In genomic region chr17:3594056-3594810, GRCh38 we compare ENCODE assay signal across 13 cellular contexts. TPM values are rescaled to one million over a fixed set of nuclear protein-coding genes. Genes with fewer than 3 reads are reported as not detected.
DNase-seq lines count a peak whose midpoint lies in the region; ATAC-seq and TF ChIP-seq lines count a peak whose summit lies in the region.
"Had no signal": no experiment of that assay in that cellular context is flagged by ENCODE, and none has a peak within 500 bp of the region (broad histone marks: within the 10 kb centered on the region; RNA-seq: fewer than 3 reads in every experiment).

No MANE protein-coding gene starts in this region.

- H3K4me1 Mint-ChIP-seq in effector memory CD8-positive, alpha-beta T cell (ENCODE audit: low read depth in 2 of 2) = peaks cover 0 to 2% of the 10 kb centered on the region in 2 donors
- no peaks in the 10 kb centered on the region for H3K4me1 Mint-ChIP-seq in activated naive CD8-positive, alpha-beta T cell treated with anti-CD3 and anti-CD28 coated beads for 36 hours

- no peaks in the 10 kb centered on the region for H3K9me3 Mint-ChIP-seq in effector memory CD8-positive, alpha-beta T cell
- no peaks in the 10 kb centered on the region for H3K9me3 Mint-ChIP-seq in activated naive CD8-positive, alpha-beta T cell treated with anti-CD3 and anti-CD28 coated beads for 36 hours

- H3K36me3 Mint-ChIP-seq in effector memory CD8-positive, alpha-beta T cell (ENCODE audit: insufficient read depth) = peaks cover 3% of the 10 kb centered on the region
- no peaks in the 10 kb centered on the region for H3K36me3 Mint-ChIP-seq in activated naive CD8-positive, alpha-beta T cell treated with anti-CD3 and anti-CD28 coated beads for 36 hours

- DNase-seq in AG10803 (ENCODE audit: low read depth) (peak; percentile 34), T1000 (lab: John Stamatoyannopoulos, UW) (peak; percentile 52), fibroblast of pulmonary artery (ENCODE audit: low read depth) (peak; percentile 62), middle frontal gyrus (ENCODE audit: extremely low spot score, low spot score) (peak; percentile 38), adrenal gland (no peak), left colon (no peak)
- no peak for DNase-seq in effector memory CD8-positive, alpha-beta T cell
- DNase-seq in activated naive CD8-positive, alpha-beta T cell treated with anti-CD3 and anti-CD28 coated beads for 36 hours = no peak
- DNase-seq: activated CD4-positive, alpha-beta T cell treated with anti-CD3 and anti-CD28 coated beads for 1 hour; activated naive CD4-positive, alpha-beta T cell; erythroblast; SHP77 treated with DMSO at 0.1 percent for 48 hours; sigmoid colon had no signal

- no peak overlapping the region for H3K27ac ChIP-seq in adrenal gland
- H3K27ac ChIP-seq: sigmoid colon had no signal

- peak overlapping the region in 1 of 2 donors; percentile 58 for H3K27ac Mint-ChIP-seq in effector memory CD8-positive, alpha-beta T cell
- no peak overlapping the region for H3K27ac Mint-ChIP-seq in activated naive CD8-positive, alpha-beta T cell treated with anti-CD3 and anti-CD28 coated beads for 36 hours

- H3K4me3 ChIP-seq in AG10803 (ENCODE audit: low read length) = no peak overlapping the region
- H3K4me3 ChIP-seq in fibroblast of pulmonary artery (replicated peaks; ENCODE audit: low read depth, low read length) = no peak overlapping the region
- no peak overlapping the region for H3K4me3 ChIP-seq in adrenal gland
- H3K4me3 ChIP-seq: sigmoid colon had no signal

- TF ChIP-seq CTCF in AG10803 (conservative IDR thresholded peaks at IDR 0.05; ENCODE audit: low read length) (no peak), fibroblast of pulmonary artery (IDR thresholded peaks at IDR 0.05; ENCODE audit: low read length, missing control alignments) (no peak), adrenal gland (IDR thresholded peaks at IDR 0.05) (no peak)

- no peak for ATAC-seq in left colon
- ATAC-seq in effector memory CD8-positive, alpha-beta T cell (replicated peaks) = no peak

- H3K9me3 ChIP-seq in adrenal gland (replicated peaks in 1 of 3) = no peaks in the 10 kb centered on the region
- H3K9me3 ChIP-seq: sigmoid colon had no signal

- WGBS in adrenal gland, 4 donors = 70 to 78% (median 75%) methylated on average over 11 of the region's 11 CpGs

- no peaks in the 10 kb centered on the region for H3K27me3 ChIP-seq in adrenal gland
- H3K27me3 ChIP-seq: sigmoid colon had no signal

- intact Hi-C loops in adrenal gland (cut with DNase I) (no loop called here), left colon (cut with DNase I, micrococcal nuclease) (no loop called here)

- H3K36me3 ChIP-seq in adrenal gland (replicated peaks in 1 of 2) = no peaks in the 10 kb centered on the region

- no peak overlapping the region for H3K4me3 Mint-ChIP-seq in effector memory CD8-positive, alpha-beta T cell
- no peak overlapping the region for H3K4me3 Mint-ChIP-seq in activated naive CD8-positive, alpha-beta T cell treated with anti-CD3 and anti-CD28 coated beads for 36 hours

- no peak for TF ChIP-seq POLR2A in adrenal gland (IDR thresholded peaks at IDR 0.05)

- no peaks in the 10 kb centered on the region for H3K27me3 Mint-ChIP-seq in effector memory CD8-positive, alpha-beta T cell
- no peaks in the 10 kb centered on the region for H3K27me3 Mint-ChIP-seq in activated naive CD8-positive, alpha-beta T cell treated with anti-CD3 and anti-CD28 coated beads for 36 hours

- no peaks in the 10 kb centered on the region for H3K4me1 ChIP-seq in adrenal gland (replicated peaks in 1 of 2)

RNA-seq across cellular contexts. Expression of gene TRPV1, which starts 15.0 kb away (rescaled TPM):
- total RNA-seq in adrenal gland = 1 to 10 TPM; 1.6 to 5.5 (median 3.0) TPM
- 10 to 100 TPM in 1 of 3 donors, 1 to 10 TPM in 2; 1.5 to 10.9 (median 5.9) TPM for polyA plus RNA-seq in adrenal gland
- 1 to 10 TPM; 6.3 to 8.6 TPM for total RNA-seq in left colon
- 1 to 10 TPM; 1.4 TPM for total RNA-seq in activated naive CD8-positive, alpha-beta T cell treated with anti-CD3 and anti-CD28 coated beads for 36 hours

RNA-seq across cellular contexts. Expression of gene TRPV3, which starts 36.6 kb away (rescaled TPM):
- 1 to 10 TPM in 2 of 8 donors, under 1 TPM in 6; 0.14 to 1.4 (median 0.37) TPM for total RNA-seq in adrenal gland
- polyA plus RNA-seq in adrenal gland = 1 to 10 TPM in 1 of 3 donors, under 1 TPM in 2; 0.34 to 1.1 (median 0.37) TPM
- total RNA-seq in left colon = 1 to 10 TPM in 1 of 2 donors, under 1 TPM in 1; 0.43 to 1.5 TPM
- total RNA-seq in activated naive CD8-positive, alpha-beta T cell treated with anti-CD3 and anti-CD28 coated beads for 36 hours = under 1 TPM; 0.47 to 0.64 TPM

RNA-seq across cellular contexts. Expression of gene SHPK, which starts 41.8 kb away (rescaled TPM):
- total RNA-seq in adrenal gland (10 to 100 TPM; 12.0 to 27.4 (median 19.6) TPM), left colon (10 to 100 TPM; 19.1 to 19.6 TPM)
- 10 to 100 TPM in 1 of 3 donors, 1 to 10 TPM in 2; 8.8 to 13.3 (median 9.1) TPM for polyA plus RNA-seq in adrenal gland
- total RNA-seq in activated naive CD8-positive, alpha-beta T cell treated with anti-CD3 and anti-CD28 coated beads for 36 hours = 10 to 100 TPM; 11.9 to 12.3 TPM

RNA-seq across cellular contexts. Expression of gene CTNS, which starts 42.3 kb away (rescaled TPM):
- total RNA-seq in adrenal gland (10 to 100 TPM; 17.5 to 74.8 (median 43.1) TPM), left colon (1 to 10 TPM; 7.7 to 8.0 TPM)
- 10 to 100 TPM; 11.5 to 15.7 (median 13.8) TPM for polyA plus RNA-seq in adrenal gland
- total RNA-seq in activated naive CD8-positive, alpha-beta T cell treated with anti-CD3 and anti-CD28 coated beads for 36 hours = 10 to 100 TPM; 10.6 to 11.0 TPM

Comparison
In these comparisons a context has a peak if more than half of its experiments do, and no peak if none do; other contexts are left out.
1. DNase-seq: peak in AG10803 (single experiment), T1000 (single experiment), fibroblast of pulmonary artery (single experiment) and middle frontal gyrus (single experiment); none in adrenal gland (0 of 7), left colon (0 of 2), effector memory CD8-positive, alpha-beta T cell (0 of 3) and activated naive CD8-positive, alpha-beta T cell treated with anti-CD3 and anti-CD28 coated beads for 36 hours (single experiment).